Comparison of ENCODE assay signal across 21 cellular contexts in genomic region chr15:85429522-85429921, GRCh38.
"Had no signal": no experiment of that assay in that cellular context is flagged by ENCODE, and none has a peak within 500 bp of the region (broad histone marks: within the 10 kb centered on the region; RNA-seq: fewer than 3 reads in every experiment).

No MANE protein-coding gene starts in this region.

- H3K9me3 Mint-ChIP-seq: activated T-cell treated with anti-CD3 and anti-CD28 coated beads, Interleukin-2, amount 50 U/mL, for 4 hours; dendritic cell treated with granulocyte-macrophage colony-stimulating factor and Interleukin-4, amounts not matched to agents 40 ng/mL and 50 ng/mL, for 4 days; naive thymus-derived CD8-positive, alpha-beta T cell; stimulated activated naive CD8-positive, alpha-beta T cell treated with anti-CD3 and anti-CD28 coated beads, Interleukin-15, Interleukin-2, amounts not matched to agents 100 ng/mL and 50 ng/mL, for 24 hours; T-cell had no signal

- H3K4me3 ChIP-seq: prostate gland, thyroid gland had no signal

- H3K27me3 Mint-ChIP-seq: brain; dendritic cell treated with granulocyte-macrophage colony-stimulating factor and Interleukin-4, amounts not matched to agents 40 ng/mL and 50 ng/mL, for 4 days; naive thymus-derived CD8-positive, alpha-beta T cell; stimulated activated naive CD8-positive, alpha-beta T cell treated with anti-CD3 and anti-CD28 coated beads, Interleukin-15, Interleukin-2, amounts not matched to agents 100 ng/mL and 50 ng/mL, for 24 hours; T-cell had no signal

- FAIRE-seq: kidney, TTC549 had no signal

- H3K9me3 ChIP-seq: prostate gland, thyroid gland had no signal

- H3K27me3 ChIP-seq: foreskin keratinocyte, thyroid gland had no signal

- H3K4me1 Mint-ChIP-seq: mesothelial cell of epicardium had no signal

- H3K27ac Mint-ChIP-seq: dendritic cell treated with granulocyte-macrophage colony-stimulating factor and Interleukin-4, amounts not matched to agents 40 ng/mL and 50 ng/mL, for 4 days; mesothelial cell of epicardium; stimulated activated naive CD8-positive, alpha-beta T cell treated with anti-CD3 and anti-CD28 coated beads, Interleukin-15, Interleukin-2, amounts not matched to agents 100 ng/mL and 50 ng/mL, for 24 hours; T-cell had no signal

- H3K4me3 Mint-ChIP-seq: activated T-cell treated with anti-CD3 and anti-CD28 coated beads, Interleukin-2, amount 50 U/mL, for 4 hours; brain; dendritic cell treated with granulocyte-macrophage colony-stimulating factor and Interleukin-4, amounts not matched to agents 40 ng/mL and 50 ng/mL, for 4 days; mesothelial cell of epicardium; stimulated activated naive CD8-positive, alpha-beta T cell treated with anti-CD3 and anti-CD28 coated beads, Interleukin-15, Interleukin-2, amounts not matched to agents 100 ng/mL and 50 ng/mL, for 24 hours; T-cell had no signal

- H3K27ac ChIP-seq: foreskin keratinocyte, prostate gland, thyroid gland had no signal

- DNase-seq: activated naive CD4-positive, alpha-beta T cell treated with Interleukin-2 at 50 U/mL for 16 hours; activated T-cell treated with anti-CD3 and anti-CD28 coated beads, Interleukin-2, amount 50 U/mL, for 4 hours; anterior cingulate cortex; caudate nucleus; effector CD4-positive, alpha-beta T cell; foreskin keratinocyte; kidney; naive thymus-derived CD8-positive, alpha-beta T cell; stimulated activated CD4-positive, alpha-beta T cell treated with anti-CD3 and anti-CD28 coated beads, Interleukin-12 subunit alpha, Interleukin-12 subunit beta, amount 100 ng/mL, for 4 hours; stimulated activated CD4-positive, alpha-beta T cell treated with anti-CD3 and anti-CD28 coated beads, Interleukin-4, amount 100 ng/mL, for 4 hours; substantia nigra; T-cell; thyroid gland; WERI-Rb-1 had no signal

- ATAC-seq: foreskin keratinocyte; left lobe of liver; naive thymus-derived CD8-positive, alpha-beta T cell; T-cell had no signal

- H3K4me1 ChIP-seq: prostate gland had no signal

- H3K36me3 ChIP-seq: prostate gland, thyroid gland had no signal

- H3K36me3 Mint-ChIP-seq: mesothelial cell of epicardium; naive thymus-derived CD8-positive, alpha-beta T cell had no signal
